10 cellular contexts compared by ENCODE assay signal in genomic region chr3:117553461-117553860, GRCh38.
DNase-seq lines count a peak whose midpoint lies in the region; ATAC-seq and TF ChIP-seq lines count a peak whose summit lies in the region.
"Had no signal": no experiment of that assay in that cellular context is flagged by ENCODE, and none has a peak within 500 bp of the region (broad histone marks: within the 10 kb centered on the region; RNA-seq: fewer than 3 reads in every experiment).

No MANE protein-coding gene starts in this region.

- no peak for TF ChIP-seq CTCF in lower leg skin (IDR thresholded peaks at IDR 0.05)

- H3K9me3 Mint-ChIP-seq in stimulated activated naive CD8-positive, alpha-beta T cell treated with anti-CD3 and anti-CD28 coated beads, Interleukin-15, amount 100 ng/mL, for 72 hours: peaks cover 5 to 13% of the 10 kb centered on the region in 2 donors

- ATAC-seq in GM21381 (IDR thresholded peaks at IDR 0.05; ENCODE audit: unreplicated experiment) (peak; percentile 92), HG03342 (IDR thresholded peaks at IDR 0.05; ENCODE audit: unreplicated experiment) (peak; percentile 98)
- no peak for ATAC-seq in stimulated activated naive CD8-positive, alpha-beta T cell treated with anti-CD3 and anti-CD28 coated beads, Interleukin-15, amount 100 ng/mL, for 72 hours

- no peak for TF ChIP-seq POLR2A in lower leg skin (IDR thresholded peaks at IDR 0.05)

- 62 to 63% methylated on average over 2 of the region's 2 CpGs for WGBS in lower leg skin, 2 donors

- intact Hi-C loops in lower leg skin (cut with DNase I; ENCODE audit: low total_unique reads): no loop called here

- H3K27ac ChIP-seq in epithelial cell of prostate: no peak overlapping the region

- no peaks in the 10 kb centered on the region for H3K27me3 Mint-ChIP-seq in stimulated activated naive CD8-positive, alpha-beta T cell treated with anti-CD3 and anti-CD28 coated beads, Interleukin-15, amount 100 ng/mL, for 72 hours
- H3K27me3 Mint-ChIP-seq: CD4-positive, CD25-positive, alpha-beta regulatory T cell had no signal

- DNase-seq in Caki2 (ENCODE audit: low read depth) (peak; percentile 48), epithelial cell of prostate (ENCODE audit: low read depth, low spot score) (peak; percentile 34), NCI-H1436 treated with DMSO at 0.1 percent for 48 hours (lab: John Stamatoyannopoulos, UW) (no peak), lower leg skin (ENCODE audit: low spot score in 2 of 2) (no peak), NCI-H2196 treated with DMSO at 0.1 percent for 48 hours (lab: John Stamatoyannopoulos, UW; ENCODE audit: unreplicated experiment) (no peak)
- DNase-seq in stimulated activated naive CD8-positive, alpha-beta T cell treated with anti-CD3 and anti-CD28 coated beads, Interleukin-15, amount 100 ng/mL, for 72 hours: no peak
- DNase-seq: activated CD4-positive, alpha-beta T cell treated with anti-CD3 and anti-CD28 coated beads for 48 hours; CD4-positive, CD25-positive, alpha-beta regulatory T cell had no signal

- H3K4me1 Mint-ChIP-seq in stimulated activated naive CD8-positive, alpha-beta T cell treated with anti-CD3 and anti-CD28 coated beads, Interleukin-15, amount 100 ng/mL, for 72 hours: no peaks in the 10 kb centered on the region
- H3K4me1 Mint-ChIP-seq: CD4-positive, CD25-positive, alpha-beta regulatory T cell had no signal

- H3K27ac Mint-ChIP-seq in stimulated activated naive CD8-positive, alpha-beta T cell treated with anti-CD3 and anti-CD28 coated beads, Interleukin-15, amount 100 ng/mL, for 72 hours: peak overlapping the region in 1 of 2 donors; percentile 91
- H3K27ac Mint-ChIP-seq: CD4-positive, CD25-positive, alpha-beta regulatory T cell had no signal

- H3K4me3 Mint-ChIP-seq in stimulated activated naive CD8-positive, alpha-beta T cell treated with anti-CD3 and anti-CD28 coated beads, Interleukin-15, amount 100 ng/mL, for 72 hours: no peak overlapping the region
- H3K4me3 Mint-ChIP-seq: CD4-positive, CD25-positive, alpha-beta regulatory T cell had no signal

- in situ Hi-C loops in Caki2 (cut with HindIII; ENCODE audit: low pct_unique_long_range_greater_than_20kb, low sequenced_read_pairs): no loop called here

- H3K4me3 ChIP-seq in lower leg skin (ENCODE audit: low read depth, poor library complexity, severe bottlenecking): no peak overlapping the region

Comparison
In these comparisons a context has a peak if more than half of its experiments do, and no peak if none do; other contexts are left out.
1. DNase-seq: peak in Caki2 (single experiment) and epithelial cell of prostate (single experiment); none in stimulated activated naive CD8-positive, alpha-beta T cell treated with anti-CD3 and anti-CD28 coated beads, Interleukin-15, amount 100 ng/mL, for 72 hours (0 of 2), NCI-H1436 treated with DMSO at 0.1 percent for 48 hours (single experiment), lower leg skin (0 of 2) and NCI-H2196 treated with DMSO at 0.1 percent for 48 hours (single experiment).